8 cellular contexts compared by ENCODE assay signal in the genomic region with DNA sequence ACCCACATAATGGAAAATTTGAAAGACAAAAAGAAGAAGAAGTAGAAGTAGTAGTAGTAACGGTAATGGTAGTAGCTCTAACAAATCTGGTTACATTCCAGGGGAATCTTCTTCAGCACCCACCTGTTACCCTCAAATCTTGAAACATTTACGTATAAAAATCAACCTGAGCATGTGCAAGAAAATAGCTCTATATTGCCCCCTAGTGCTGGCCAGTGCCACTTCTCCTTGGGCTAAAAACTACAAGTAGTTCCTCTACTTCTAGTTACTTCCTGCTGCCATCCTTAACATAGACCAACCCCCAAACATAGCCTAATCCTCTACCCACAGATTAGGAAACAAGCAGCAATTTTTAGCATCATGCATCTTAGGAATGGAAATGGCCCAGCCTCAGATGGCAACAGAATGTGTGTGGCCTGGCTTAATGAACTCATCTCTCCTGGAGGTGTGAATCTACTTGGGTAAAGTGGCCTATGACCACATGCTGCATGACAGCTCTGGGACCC. TPM values are rescaled to one million over a fixed set of nuclear protein-coding genes. Genes with fewer than 3 reads are reported as not detected.
DNase-seq lines count a peak whose midpoint lies in the region; ATAC-seq and TF ChIP-seq lines count a peak whose summit lies in the region.

No MANE protein-coding gene starts in this region.

- TF ChIP-seq CTCF in C4-2B (conservative IDR thresholded peaks at IDR 0.05) = peak; percentile 85
- peak; percentile 80 for TF ChIP-seq CTCF in astrocyte of the spinal cord (IDR thresholded peaks at IDR 0.05; ENCODE audit: low read depth, low read length)

- no peaks in the 10 kb centered on the region for H3K9me3 ChIP-seq in skeletal muscle tissue (ENCODE audit: control insufficient read depth in 3 of 3, low read length in 3 of 3)

- DNase-seq in NCI-H524 (lab: John Stamatoyannopoulos, UW) (peak; percentile 23 to 57), astrocyte of the spinal cord (ENCODE audit: low read depth, low spot score) (peak; percentile 90), iPS-NIHi7 (ENCODE audit: extremely low spot score) (peak; percentile 38), activated T-cell treated with anti-CD3 and anti-CD28 coated beads for 4 hours (no peak)

- H3K27ac ChIP-seq in C4-2B = no peak overlapping the region
- H3K27ac ChIP-seq in skeletal muscle tissue (ENCODE audit: low read depth, low read length) = peak overlapping the region; percentile 14

- in situ Hi-C loops in astrocyte of the spinal cord (cut with HindIII; ENCODE audit: low sequenced_read_pairs) = no loop called here

- no peaks in the 10 kb centered on the region for H3K36me3 ChIP-seq in skeletal muscle tissue (ENCODE audit: control insufficient read depth in 3 of 3, insufficient read depth in 3 of 3, low read length in 3 of 3)

- H3K9ac ChIP-seq in skeletal muscle tissue (ENCODE audit: low read depth in 1 of 3, low read length in 3 of 3) = peak overlapping the region in 2 of 3 donors; percentile 32 to 40

- H3K4me3 ChIP-seq in astrocyte of the spinal cord (ENCODE audit: low read depth, low read length) (peak overlapping the region; percentile 60), skeletal muscle tissue (ENCODE audit: low read length in 3 of 3) (peak overlapping the region in 2 of 3 donors; percentile 73 to 95)

- H3K4me1 ChIP-seq in skeletal muscle tissue (ENCODE audit: control insufficient read depth in 3 of 3, insufficient read depth in 3 of 3, low read length in 3 of 3) = peaks cover 16 to 36% (median 19%) of the 10 kb centered on the region in 3 donors

- H3K27me3 ChIP-seq in skeletal muscle tissue (ENCODE audit: control insufficient read depth in 3 of 3, insufficient read depth in 3 of 3, low read length in 3 of 3) = no peaks in the 10 kb centered on the region

- peak; percentile 78 for ATAC-seq in GM18858 (IDR thresholded peaks at IDR 0.05; ENCODE audit: unreplicated experiment)
- peak; percentile 63 for ATAC-seq in HG03135 (IDR thresholded peaks at IDR 0.05; ENCODE audit: unreplicated experiment)

RNA-seq across cellular contexts. Expression of a gene that starts 3.1 kb away (rescaled TPM):
- 35.0 TPM for total RNA-seq in skeletal muscle tissue
